ENCODE assay signal across 21 cellular contexts in the genomic region with DNA sequence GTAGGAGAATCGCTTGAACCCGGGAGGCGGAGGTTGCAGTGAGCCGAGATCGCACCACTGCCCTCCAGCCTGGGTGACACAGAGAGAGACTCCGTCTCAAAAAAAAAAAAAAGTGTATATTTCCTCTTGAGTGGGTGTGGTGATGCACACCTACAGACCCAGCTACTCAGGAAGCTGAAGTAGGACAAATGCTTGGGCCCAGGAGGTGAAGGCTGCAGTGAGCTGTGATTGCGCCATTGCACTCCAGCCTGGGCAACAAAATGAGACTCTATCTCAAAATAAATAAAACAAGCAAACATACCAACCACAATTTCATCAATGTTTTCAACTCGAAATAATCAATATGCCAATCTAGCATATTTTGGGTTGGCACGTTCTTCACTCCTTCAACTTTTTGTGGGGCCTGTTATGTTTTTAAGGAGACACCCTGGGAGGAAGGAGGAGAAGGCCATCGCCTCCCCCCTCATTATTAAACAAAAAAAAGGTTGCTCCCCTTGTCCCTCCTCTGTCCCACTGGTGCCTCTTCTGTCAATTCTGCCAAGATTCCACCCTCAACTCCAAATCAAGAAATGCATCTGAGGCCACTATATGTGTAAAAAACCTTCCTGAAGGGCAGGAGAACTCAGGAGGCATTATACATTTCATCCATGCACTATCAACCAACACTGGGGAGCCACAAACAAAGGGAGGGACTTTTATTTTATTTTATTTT. TPM values are rescaled to one million over a fixed set of nuclear protein-coding genes. Genes with fewer than 3 reads are reported as not detected.
DNase-seq lines count a peak whose midpoint lies in the region; ATAC-seq and TF ChIP-seq lines count a peak whose summit lies in the region.
"Had no signal": no experiment of that assay in that cellular context is flagged by ENCODE, and none has a peak within 500 bp of the region (broad histone marks: within the 10 kb centered on the region; RNA-seq: fewer than 3 reads in every experiment).

No MANE protein-coding gene starts in this region.

- H3K27ac ChIP-seq in heart right ventricle: peak overlapping the region in 6 of 10 donors; percentile 31 to 80 (median 69)
- H3K27ac ChIP-seq in right lobe of liver: peak overlapping the region; percentile 31 to 76 (median 74)
- no peak overlapping the region for H3K27ac ChIP-seq in upper lobe of right lung
- H3K27ac ChIP-seq: foreskin keratinocyte, ovary, WERI-Rb-1 had no signal

- no peaks in the 10 kb centered on the region for H3K27me3 Mint-ChIP-seq in activated CD4-positive, alpha-beta memory T cell treated with anti-CD3 and anti-CD28 coated beads for 36 hours
- H3K27me3 Mint-ChIP-seq in stimulated activated memory B cell treated with anti-CD40 and anti-IgM and Interleukin-4, amounts not matched to agents 10 μg/mL and 1 μg/mL and 100 μg/mL, for 72 hours: no peaks in the 10 kb centered on the region

- H3K4me3 ChIP-seq in heart right ventricle (no peak overlapping the region), right lobe of liver (no peak overlapping the region), upper lobe of right lung (no peak overlapping the region)
- H3K4me3 ChIP-seq: ovary, thyroid gland had no signal

- H3K4me1 ChIP-seq in heart right ventricle (peaks cover 0 to 23% (median 0%) of the 10 kb centered on the region in 9 donors), right lobe of liver (peaks cover 0 to 34% (median 16%) of the 10 kb centered on the region in 4 donors), upper lobe of right lung (no peaks in the 10 kb centered on the region)
- H3K4me1 ChIP-seq: foreskin keratinocyte had no signal

- H3K4me1 Mint-ChIP-seq in activated CD4-positive, alpha-beta memory T cell treated with anti-CD3 and anti-CD28 coated beads for 36 hours (ENCODE audit: low read depth): peaks cover 34% of the 10 kb centered on the region
- H3K4me1 Mint-ChIP-seq in stimulated activated memory B cell treated with anti-CD40 and anti-IgM and Interleukin-4, amounts not matched to agents 10 μg/mL and 1 μg/mL and 100 μg/mL, for 72 hours: peaks cover 17% of the 10 kb centered on the region

- peaks cover 0 to 3% (median 0%) of the 10 kb centered on the region in 11 donors for H3K9me3 ChIP-seq in heart right ventricle
- no peaks in the 10 kb centered on the region for H3K9me3 ChIP-seq in right lobe of liver
- H3K9me3 ChIP-seq in upper lobe of right lung: no peaks in the 10 kb centered on the region
- H3K9me3 ChIP-seq: ovary, thyroid gland had no signal

- H3K36me3 ChIP-seq in heart right ventricle (no peaks in the 10 kb centered on the region), right lobe of liver (no peaks in the 10 kb centered on the region), upper lobe of right lung (no peaks in the 10 kb centered on the region)
- H3K36me3 ChIP-seq: ovary, thyroid gland, WERI-Rb-1 had no signal

- ATAC-seq in heart right ventricle (no peak), left cardiac atrium (no peak), right lobe of liver (peak; percentile 81 to 84 (median 84)), upper lobe of right lung (no peak)
- no peak for ATAC-seq in stimulated activated memory B cell treated with anti-CD40 and anti-IgM and Interleukin-4, amounts not matched to agents 10 μg/mL and 1 μg/mL and 100 μg/mL, for 72 hours

- CTCF ChIA-PET in activated CD4-positive, alpha-beta memory T cell treated with anti-CD3 and anti-CD28 coated beads for 36 hours (lab: Charles Lee): no interaction called here

- no peaks in the 10 kb centered on the region for H3K36me3 Mint-ChIP-seq in activated CD4-positive, alpha-beta memory T cell treated with anti-CD3 and anti-CD28 coated beads for 36 hours
- H3K36me3 Mint-ChIP-seq in stimulated activated memory B cell treated with anti-CD40 and anti-IgM and Interleukin-4, amounts not matched to agents 10 μg/mL and 1 μg/mL and 100 μg/mL, for 72 hours: no peaks in the 10 kb centered on the region

- no peak overlapping the region for H3K4me3 Mint-ChIP-seq in activated CD4-positive, alpha-beta memory T cell treated with anti-CD3 and anti-CD28 coated beads for 36 hours
- no peak overlapping the region for H3K4me3 Mint-ChIP-seq in stimulated activated memory B cell treated with anti-CD40 and anti-IgM and Interleukin-4, amounts not matched to agents 10 μg/mL and 1 μg/mL and 100 μg/mL, for 72 hours

- intact Hi-C loops in heart right ventricle (cut with DNase I) (loop anchor here in 2 of 10 donors (5.0 to 10.0 kb wide), 2 partner anchors 49 to 51 kb away; partner anchors contain the start of gene ATF7IP2 (in 1 of the 2)), left cardiac atrium (cut with DNase I) (no loop called here), right lobe of liver (cut with DNase I) (no loop called here), upper lobe of right lung (cut with DNase I) (no loop called here)
- intact Hi-C loops in activated CD4-positive, alpha-beta memory T cell treated with anti-CD3 and anti-CD28 coated beads for 36 hours (cut with micrococcal nuclease): no loop called here

- TF ChIP-seq CTCF in heart right ventricle (IDR thresholded peaks at IDR 0.05): no peak
- no peak for TF ChIP-seq CTCF in right lobe of liver (IDR thresholded peaks at IDR 0.05)
- TF ChIP-seq CTCF in upper lobe of right lung (IDR thresholded peaks at IDR 0.05): no peak

- no peak overlapping the region for H3K27ac Mint-ChIP-seq in activated CD4-positive, alpha-beta memory T cell treated with anti-CD3 and anti-CD28 coated beads for 36 hours
- H3K27ac Mint-ChIP-seq in stimulated activated memory B cell treated with anti-CD40 and anti-IgM and Interleukin-4, amounts not matched to agents 10 μg/mL and 1 μg/mL and 100 μg/mL, for 72 hours: no peak overlapping the region

- 94 to 95% methylated on average over 10 of the region's 10 CpGs for WGBS in heart right ventricle, 2 donors
- WGBS in right lobe of liver (ENCODE audit: insufficient coverage, low coverage, low lambda C conversion rate, missing lambda C conversion rate): 48% methylated on average over 8 of the region's 10 CpGs

- H3K9me3 Mint-ChIP-seq in activated CD4-positive, alpha-beta memory T cell treated with anti-CD3 and anti-CD28 coated beads for 36 hours: peaks cover 3% of the 10 kb centered on the region
- H3K9me3 Mint-ChIP-seq in stimulated activated memory B cell treated with anti-CD40 and anti-IgM and Interleukin-4, amounts not matched to agents 10 μg/mL and 1 μg/mL and 100 μg/mL, for 72 hours: no peaks in the 10 kb centered on the region

- no peaks in the 10 kb centered on the region for H3K27me3 ChIP-seq in heart right ventricle
- H3K27me3 ChIP-seq in right lobe of liver: no peaks in the 10 kb centered on the region
- H3K27me3 ChIP-seq in upper lobe of right lung: no peaks in the 10 kb centered on the region
- H3K27me3 ChIP-seq: foreskin keratinocyte, ovary, thyroid gland had no signal

- TF ChIP-seq POLR2A in right lobe of liver (IDR thresholded peaks at IDR 0.05): no peak

- POLR2A ChIA-PET in activated CD4-positive, alpha-beta memory T cell treated with anti-CD3 and anti-CD28 coated beads for 36 hours (lab: Charles Lee): no interaction called here

- no peak for DNase-seq in heart right ventricle
- DNase-seq in left cardiac atrium: no peak
- peak; percentile 24 for DNase-seq in activated CD4-positive, alpha-beta memory T cell treated with anti-CD3 and anti-CD28 coated beads for 36 hours
- DNase-seq in right lobe of liver: peak; percentile 71 to 82 (median 80)
- peak; percentile 3 for DNase-seq in upper lobe of right lung
- DNase-seq in GF-D8 (lab: John Stamatoyannopoulos, UW): no peak
- DNase-seq in anterior cingulate cortex (lab: John Stamatoyannopoulos, UW): no peak
- DNase-seq: aorta, cerebellar nuclear complex, DND-41, erythroblast, NCI-H187 treated with DMSO at 0.1 percent for 48 hours, NCI-H2227 treated with DMSO at 0.1 percent for 48 hours, NCI-H774, ovary, SIG-M5, WERI-Rb-1 had no signal

RNA-seq across cellular contexts. Expression of gene ATF7IP2, which starts 52.4 kb away (rescaled TPM):
- total RNA-seq in heart right ventricle (10 to 100 TPM; 19.4 to 62.6 (median 35.8) TPM), left cardiac atrium (10 to 100 TPM; 24.8 to 28.9 TPM), right lobe of liver (10 to 100 TPM; 13.0 to 42.8 (median 24.0) TPM), upper lobe of right lung (12.3 TPM)
- 10 to 100 TPM; 24.3 to 47.0 TPM for polyA plus RNA-seq in heart right ventricle
- 10 to 100 TPM; 14.7 to 15.1 TPM for total RNA-seq in activated CD4-positive, alpha-beta memory T cell treated with anti-CD3 and anti-CD28 coated beads for 36 hours
- total RNA-seq: H4 had no signal

Comparison
In these comparisons a context has a peak if more than half of its experiments do, and no peak if none do; other contexts are left out.
1. ATAC-seq: peak in right lobe of liver (4 of 4); none in heart right ventricle (0 of 8), left cardiac atrium (0 of 2), upper lobe of right lung (single experiment) and stimulated activated memory B cell treated with anti-CD40 and anti-IgM and Interleukin-4, amounts not matched to agents 10 μg/mL and 1 μg/mL and 100 μg/mL, for 72 hours (single experiment).
2. DNase-seq: peak in activated CD4-positive, alpha-beta memory T cell treated with anti-CD3 and anti-CD28 coated beads for 36 hours (single experiment), right lobe of liver (3 of 3) and upper lobe of right lung (single experiment); none in heart right ventricle (0 of 2), left cardiac atrium (single experiment), GF-D8 (single experiment) and anterior cingulate cortex (0 of 58).